Comparison of ENCODE assay signal across 9 cellular contexts in genomic region chr1:207807395-207808321, GRCh38. TPM values are rescaled to one million over a fixed set of nuclear protein-coding genes. Genes with fewer than 3 reads are reported as not detected.
DNase-seq lines count a peak whose midpoint lies in the region; ATAC-seq and TF ChIP-seq lines count a peak whose summit lies in the region.
"Had no signal": no experiment of that assay in that cellular context is flagged by ENCODE, and none has a peak within 500 bp of the region (broad histone marks: within the 10 kb centered on the region; RNA-seq: fewer than 3 reads in every experiment).

No MANE protein-coding gene starts in this region.

- TF ChIP-seq CTCF in tibial nerve (IDR thresholded peaks at IDR 0.05), result no peak

- peaks cover 3 to 90% (median 35%) of the 10 kb centered on the region in 3 donors for H3K36me3 ChIP-seq in tibial nerve

- H3K27ac Mint-ChIP-seq in activated CD8-positive, alpha-beta memory T cell treated with anti-CD3 and anti-CD28 coated beads, Interleukin-2, amount 10 ng/mL, durations not matched to agents 7 days and 5 days, result peak overlapping the region; percentile 81
- peak overlapping the region; percentile 82 for H3K27ac Mint-ChIP-seq in activated naive CD8-positive, alpha-beta T cell treated with anti-CD3 and anti-CD28 coated beads, Interleukin-2, amount 10 ng/mL, durations not matched to agents 7 days and 5 days

- no peaks in the 10 kb centered on the region for H3K9me3 ChIP-seq in tibial nerve

- no peak overlapping the region for H3K4me3 ChIP-seq in tibial nerve

- no peaks in the 10 kb centered on the region for H3K27me3 ChIP-seq in tibial nerve

- H3K27ac ChIP-seq in tibial nerve, result peak overlapping the region; percentile 65 to 86 (median 81)

- intact Hi-C loops in left colon (cut with DNase I, micrococcal nuclease), result no loop called here

- peaks cover 29% of the 10 kb centered on the region for H3K4me1 Mint-ChIP-seq in activated CD8-positive, alpha-beta memory T cell treated with anti-CD3 and anti-CD28 coated beads, Interleukin-2, amount 10 ng/mL, durations not matched to agents 7 days and 5 days
- peaks cover 23% of the 10 kb centered on the region for H3K4me1 Mint-ChIP-seq in activated naive CD8-positive, alpha-beta T cell treated with anti-CD3 and anti-CD28 coated beads, Interleukin-2, amount 10 ng/mL, durations not matched to agents 7 days and 5 days

- peaks cover 34% of the 10 kb centered on the region for H3K36me3 Mint-ChIP-seq in activated CD8-positive, alpha-beta memory T cell treated with anti-CD3 and anti-CD28 coated beads, Interleukin-2, amount 10 ng/mL, durations not matched to agents 7 days and 5 days
- H3K36me3 Mint-ChIP-seq in activated naive CD8-positive, alpha-beta T cell treated with anti-CD3 and anti-CD28 coated beads, Interleukin-2, amount 10 ng/mL, durations not matched to agents 7 days and 5 days, result peaks cover 17% of the 10 kb centered on the region

- peaks cover 0 to 89% (median 77%) of the 10 kb centered on the region in 4 donors for H3K4me1 ChIP-seq in tibial nerve

- no peaks in the 10 kb centered on the region for H3K27me3 Mint-ChIP-seq in activated CD8-positive, alpha-beta memory T cell treated with anti-CD3 and anti-CD28 coated beads, Interleukin-2, amount 10 ng/mL, durations not matched to agents 7 days and 5 days
- H3K27me3 Mint-ChIP-seq in activated naive CD8-positive, alpha-beta T cell treated with anti-CD3 and anti-CD28 coated beads, Interleukin-2, amount 10 ng/mL, durations not matched to agents 7 days and 5 days, result no peaks in the 10 kb centered on the region

- TF ChIP-seq EP300 in tibial nerve (IDR thresholded peaks at IDR 0.05), result peak; percentile 40 to 72

- 38 to 43% methylated on average over 14 of the region's 14 CpGs for WGBS in tibial nerve, 2 donors

- DNase-seq in activated CD8-positive, alpha-beta memory T cell treated with anti-CD3 and anti-CD28 coated beads, Interleukin-2, amount 10 ng/mL, durations not matched to agents 7 days and 5 days, result peak; percentile 18
- DNase-seq in activated CD8-positive, alpha-beta memory T cell treated with anti-CD3 and anti-CD28 coated beads, Interleukin-2, amount 50 U/mL, for 48 hours, result no peak
- no peak for DNase-seq in activated naive CD8-positive, alpha-beta T cell treated with anti-CD3 and anti-CD28 coated beads, Interleukin-2, amount 10 ng/mL, durations not matched to agents 7 days and 5 days
- DNase-seq in left colon (peak; percentile 73 to 84), tibial nerve (ENCODE audit: low spot score in 2 of 2) (no peak), cerebellar cortex (ENCODE audit: low spot score) (no peak), NCI-H526 treated with DMSO at 0.1 percent for 48 hours (lab: John Stamatoyannopoulos, UW) (no peak), OCI-M2 (lab: John Stamatoyannopoulos, UW; ENCODE audit: unreplicated experiment) (no peak)
- DNase-seq: stimulated activated CD4-positive, alpha-beta T cell treated with anti-CD3 and anti-CD28 coated beads, Interleukin-4, amount 100 ng/mL, for 1 hour had no signal

- no peak overlapping the region for H3K4me3 Mint-ChIP-seq in activated CD8-positive, alpha-beta memory T cell treated with anti-CD3 and anti-CD28 coated beads, Interleukin-2, amount 10 ng/mL, durations not matched to agents 7 days and 5 days
- peak overlapping the region; percentile 63 for H3K4me3 Mint-ChIP-seq in activated naive CD8-positive, alpha-beta T cell treated with anti-CD3 and anti-CD28 coated beads, Interleukin-2, amount 10 ng/mL, durations not matched to agents 7 days and 5 days

- TF ChIP-seq POLR2A in tibial nerve (IDR thresholded peaks at IDR 0.05), result no peak

- peak; percentile 16 for ATAC-seq in activated CD8-positive, alpha-beta memory T cell treated with anti-CD3 and anti-CD28 coated beads, Interleukin-2, amount 10 ng/mL, durations not matched to agents 7 days and 5 days
- peak; percentile 48 for ATAC-seq in activated naive CD8-positive, alpha-beta T cell treated with anti-CD3 and anti-CD28 coated beads, Interleukin-2, amount 10 ng/mL, durations not matched to agents 7 days and 5 days (ENCODE audit: low read depth)
- ATAC-seq in left colon, result peak; percentile 83

- CTCF ChIA-PET in activated CD8-positive, alpha-beta memory T cell treated with anti-CD3 and anti-CD28 coated beads, Interleukin-2, amount 10 ng/mL, durations not matched to agents 7 days and 5 days (lab: Charles Lee), result interaction anchor here (1.1 to 2.8 kb wide), 4 partner anchors 11 to 155 kb away, joined by 3 to 18 read pairs (median 8); no protein-coding TSS in a partner anchor

- POLR2A ChIA-PET in activated naive CD8-positive, alpha-beta T cell treated with anti-CD3 and anti-CD28 coated beads, Interleukin-2, amount 10 ng/mL, durations not matched to agents 7 days and 5 days (lab: Charles Lee), result interaction anchor here (1.2 to 1.4 kb wide), 2 partner anchors 15 to 19 kb away, joined by 3 read pairs; no protein-coding TSS in a partner anchor

- no peaks in the 10 kb centered on the region for H3K9me3 Mint-ChIP-seq in activated CD8-positive, alpha-beta memory T cell treated with anti-CD3 and anti-CD28 coated beads, Interleukin-2, amount 10 ng/mL, durations not matched to agents 7 days and 5 days (ENCODE audit: low read depth)
- no peaks in the 10 kb centered on the region for H3K9me3 Mint-ChIP-seq in activated naive CD8-positive, alpha-beta T cell treated with anti-CD3 and anti-CD28 coated beads, Interleukin-2, amount 10 ng/mL, durations not matched to agents 7 days and 5 days

RNA-seq across cellular contexts. Expression of gene CD46, which starts 55.8 kb away (rescaled TPM):
- total RNA-seq in activated CD8-positive, alpha-beta memory T cell treated with anti-CD3 and anti-CD28 coated beads, Interleukin-2, amount 10 ng/mL, durations not matched to agents 7 days and 5 days, result 100 to 1,000 TPM in 1 of 2 experiments, 10 to 100 TPM in 1; 98.3 to 104 TPM
- total RNA-seq in activated naive CD8-positive, alpha-beta T cell treated with anti-CD3 and anti-CD28 coated beads, Interleukin-2, amount 10 ng/mL, durations not matched to agents 7 days and 5 days, result 100 to 1,000 TPM; 146 to 151 TPM
- total RNA-seq in left colon, result 100 to 1,000 TPM; 253 to 260 TPM
- total RNA-seq in tibial nerve, result 100 to 1,000 TPM in 3 of 4 donors, 10 to 100 TPM in 1; 95.4 to 154 (median 133) TPM

Comparison
In these comparisons a context has a peak if more than half of its experiments do, and no peak if none do; other contexts are left out.
1. DNase-seq: peak in activated CD8-positive, alpha-beta memory T cell treated with anti-CD3 and anti-CD28 coated beads, Interleukin-2, amount 10 ng/mL, durations not matched to agents 7 days and 5 days (single experiment) and left colon (2 of 2); none in activated CD8-positive, alpha-beta memory T cell treated with anti-CD3 and anti-CD28 coated beads, Interleukin-2, amount 50 U/mL, for 48 hours (single experiment), activated naive CD8-positive, alpha-beta T cell treated with anti-CD3 and anti-CD28 coated beads, Interleukin-2, amount 10 ng/mL, durations not matched to agents 7 days and 5 days (single experiment), tibial nerve (0 of 2), cerebellar cortex (single experiment), NCI-H526 treated with DMSO at 0.1 percent for 48 hours (single experiment) and OCI-M2 (single experiment).
2. ATAC-seq: peak in every context shown above with its lines; median percentile 83 in left colon; 48 in activated naive CD8-positive, alpha-beta T cell treated with anti-CD3 and anti-CD28 coated beads, Interleukin-2, amount 10 ng/mL, durations not matched to agents 7 days and 5 days; 16 in activated CD8-positive, alpha-beta memory T cell treated with anti-CD3 and anti-CD28 coated beads, Interleukin-2, amount 10 ng/mL, durations not matched to agents 7 days and 5 days.